Comparison of ENCODE assay signal across 10 cellular contexts in genomic region chr3:125024817-125025216, GRCh38. TPM values are rescaled to one million over a fixed set of nuclear protein-coding genes. Genes with fewer than 3 reads are reported as not detected.
DNase-seq lines count a peak whose midpoint lies in the region; ATAC-seq and TF ChIP-seq lines count a peak whose summit lies in the region.
"Had no signal": no experiment of that assay in that cellular context is flagged by ENCODE, and none has a peak within 500 bp of the region (broad histone marks: within the 10 kb centered on the region; RNA-seq: fewer than 3 reads in every experiment).

No MANE protein-coding gene starts in this region.

- no peak overlapping the region for H3K4me3 ChIP-seq in CD4-positive, alpha-beta memory T cell (ENCODE audit: low read length in 2 of 2)

- ATAC-seq in Right ventricle myocardium superior (ENCODE audit: poor library complexity) = peak; percentile 86
- ATAC-seq in natural killer cell = no peak
- ATAC-seq in HG03135 (IDR thresholded peaks at IDR 0.05; ENCODE audit: unreplicated experiment) = no peak
- ATAC-seq in GM21717 (IDR thresholded peaks at IDR 0.05; ENCODE audit: unreplicated experiment) = no peak
- ATAC-seq in GM18909 (IDR thresholded peaks at IDR 0.05; ENCODE audit: poor library complexity, unreplicated experiment) = no peak

- H3K36me3 ChIP-seq in CD4-positive, alpha-beta memory T cell (ENCODE audit: insufficient read depth, low read length) = peaks cover 18% of the 10 kb centered on the region

- no peaks in the 10 kb centered on the region for H3K27me3 ChIP-seq in CD4-positive, alpha-beta memory T cell (ENCODE audit: insufficient read depth, low read length)

- DNase-seq in CD4-positive, alpha-beta memory T cell = no peak
- DNase-seq in NCI-H446 (lab: John Stamatoyannopoulos, UW) (peak; percentile 24 to 73), Right ventricle myocardium superior (peak; percentile 69), natural killer cell (no peak), DMS 273 (lab: John Stamatoyannopoulos, UW; ENCODE audit: unreplicated experiment) (no peak)
- DNase-seq: stimulated activated CD4-positive, alpha-beta T cell treated with anti-CD3 and anti-CD28 coated beads, Interleukin-1b, Interleukin-23, amount 100 ng/mL, for 48 hours; SW 1271 had no signal

- H3K9me3 Mint-ChIP-seq in CD4-positive, alpha-beta memory T cell = no peaks in the 10 kb centered on the region
- no peaks in the 10 kb centered on the region for H3K9me3 Mint-ChIP-seq in natural killer cell

- peaks cover 44 to 74% of the 10 kb centered on the region in 2 donors for H3K36me3 Mint-ChIP-seq in CD4-positive, alpha-beta memory T cell
- H3K36me3 Mint-ChIP-seq in natural killer cell = peaks cover 17% of the 10 kb centered on the region

- intact Hi-C loops in CD4-positive, alpha-beta memory T cell (cut with micrococcal nuclease) = no loop called here
- intact Hi-C loops in Right ventricle myocardium superior (cut with DNase I) = no loop called here
- intact Hi-C loops in natural killer cell (cut with micrococcal nuclease) = no loop called here

- no peaks in the 10 kb centered on the region for H3K9me3 ChIP-seq in CD4-positive, alpha-beta memory T cell (ENCODE audit: control insufficient read depth in 1 of 2, low read length in 2 of 2)

- peaks cover 37% of the 10 kb centered on the region for H3K4me1 ChIP-seq in CD4-positive, alpha-beta memory T cell (ENCODE audit: insufficient read depth, low read length)

- H3K4me3 Mint-ChIP-seq in CD4-positive, alpha-beta memory T cell = no peak overlapping the region
- no peak overlapping the region for H3K4me3 Mint-ChIP-seq in natural killer cell

- H3K27ac Mint-ChIP-seq in CD4-positive, alpha-beta memory T cell = peak overlapping the region in 5 of 7 donors; percentile 18 to 93 (median 47)
- peak overlapping the region; percentile 87 to 96 for H3K27ac Mint-ChIP-seq in natural killer cell

- H3K4me1 Mint-ChIP-seq in CD4-positive, alpha-beta memory T cell = peaks cover 37 to 80% (median 42%) of the 10 kb centered on the region in 4 donors
- H3K4me1 Mint-ChIP-seq in natural killer cell = peaks cover 79 to 89% of the 10 kb centered on the region in 2 donors

- no peak overlapping the region for H3K27ac ChIP-seq in CD4-positive, alpha-beta memory T cell (ENCODE audit: low read depth, low read length)

- TF ChIP-seq CTCF in natural killer cell (IDR thresholded peaks at IDR 0.05) = no peak

- POLR2A ChIA-PET in CD4-positive, alpha-beta memory T cell (lab: Charles Lee; ENCODE audit: partially characterized antibody) = interaction anchor here (1.0 kb wide), 1 partner anchor 20 kb away, joined by 5 read pairs; no protein-coding TSS in a partner anchor

- CTCF ChIA-PET in CD4-positive, alpha-beta memory T cell (lab: Charles Lee; ENCODE audit: partially characterized antibody) = no interaction called here

- no peaks in the 10 kb centered on the region for H3K27me3 Mint-ChIP-seq in CD4-positive, alpha-beta memory T cell
- no peaks in the 10 kb centered on the region for H3K27me3 Mint-ChIP-seq in natural killer cell (ENCODE audit: low read depth in 2 of 2)

RNA-seq across cellular contexts. Expression of gene HEG1, which starts 31.0 kb away (rescaled TPM):
- 10 to 100 TPM; 20.2 to 21.7 TPM for total RNA-seq in CD4-positive, alpha-beta memory T cell
- polyA plus RNA-seq in CD4-positive, alpha-beta memory T cell = 1 to 10 TPM; 1.1 to 4.7 TPM
- total RNA-seq in Right ventricle myocardium superior = 91.1 TPM
- 10 to 100 TPM; 52.1 to 83.5 (median 68.1) TPM for total RNA-seq in natural killer cell

Comparison
In these comparisons a context has a peak if more than half of its experiments do, and no peak if none do; other contexts are left out.
1. DNase-seq: peak in NCI-H446 (2 of 2) and Right ventricle myocardium superior (single experiment); none in CD4-positive, alpha-beta memory T cell (0 of 5), natural killer cell (single experiment) and DMS 273 (single experiment).